ENCODE assay signal across 20 cellular contexts in the genomic region with DNA sequence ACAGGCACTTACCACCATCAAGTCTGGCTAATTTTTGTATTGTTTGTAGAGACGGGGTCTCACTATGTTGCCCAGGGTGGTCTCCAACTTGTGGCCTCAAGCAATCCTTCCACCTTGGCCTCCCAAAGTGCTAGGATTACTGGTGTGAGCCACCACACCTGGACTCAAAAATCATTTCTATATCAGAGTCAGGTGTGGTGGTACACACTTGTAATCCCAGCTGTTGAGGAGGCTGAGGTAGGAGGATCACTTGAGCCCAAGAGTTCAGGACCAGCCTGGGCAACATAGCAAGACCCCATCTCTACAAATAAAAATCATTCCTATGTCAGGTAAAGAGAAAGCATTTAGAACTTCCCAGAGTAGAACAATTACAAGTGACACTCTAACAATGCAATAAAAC. TPM values are rescaled to one million over a fixed set of nuclear protein-coding genes. Genes with fewer than 3 reads are reported as not detected.
DNase-seq lines count a peak whose midpoint lies in the region; ATAC-seq and TF ChIP-seq lines count a peak whose summit lies in the region.
"Had no signal": no experiment of that assay in that cellular context is flagged by ENCODE, and none has a peak within 500 bp of the region (broad histone marks: within the 10 kb centered on the region; RNA-seq: fewer than 3 reads in every experiment).

No MANE protein-coding gene starts in this region.

- no peaks in the 10 kb centered on the region for H3K9me3 Mint-ChIP-seq in activated CD4-positive, alpha-beta T cell treated with anti-CD3 and anti-CD28 coated beads for 36 hours (ENCODE audit: low read depth)
- no peaks in the 10 kb centered on the region for H3K9me3 Mint-ChIP-seq in central memory CD8-positive, alpha-beta T cell
- H3K9me3 Mint-ChIP-seq in stimulated activated memory B cell treated with anti-CD40 and anti-IgM and Interleukin-4, amounts not matched to agents 10 μg/mL and 1 μg/mL and 100 μg/mL, for 72 hours, result no peaks in the 10 kb centered on the region
- H3K9me3 Mint-ChIP-seq: H9, nephron progenitor cell had no signal

- no peak overlapping the region for H2AFZ ChIP-seq in PC-9

- no peak overlapping the region for H3K4me3 ChIP-seq in PC-9
- H3K4me3 ChIP-seq: gastroesophageal sphincter, lower lobe of right lung, MG63 had no signal

- no peaks in the 10 kb centered on the region for H3K36me3 ChIP-seq in PC-9 (ENCODE audit: low read depth)

- H3K4me3 Mint-ChIP-seq in activated CD4-positive, alpha-beta T cell treated with anti-CD3 and anti-CD28 coated beads for 36 hours, result no peak overlapping the region
- H3K4me3 Mint-ChIP-seq in central memory CD8-positive, alpha-beta T cell, result peak overlapping the region; percentile 85
- H3K4me3 Mint-ChIP-seq in stimulated activated memory B cell treated with anti-CD40 and anti-IgM and Interleukin-4, amounts not matched to agents 10 μg/mL and 1 μg/mL and 100 μg/mL, for 72 hours, result no peak overlapping the region
- H3K4me3 Mint-ChIP-seq: H9, nephron progenitor cell had no signal

- H3K36me3 Mint-ChIP-seq in activated CD4-positive, alpha-beta T cell treated with anti-CD3 and anti-CD28 coated beads for 36 hours (ENCODE audit: low read depth), result peaks cover 28% of the 10 kb centered on the region
- H3K36me3 Mint-ChIP-seq in central memory CD8-positive, alpha-beta T cell (ENCODE audit: insufficient read depth), result peaks cover 33% of the 10 kb centered on the region
- H3K36me3 Mint-ChIP-seq in stimulated activated memory B cell treated with anti-CD40 and anti-IgM and Interleukin-4, amounts not matched to agents 10 μg/mL and 1 μg/mL and 100 μg/mL, for 72 hours, result peaks cover 44% of the 10 kb centered on the region

- H3K4me1 ChIP-seq in PC-9 (replicated peaks; ENCODE audit: insufficient read depth), result peaks cover 15% of the 10 kb centered on the region; the same call in 1 of the 2 replicates

- intact Hi-C loops in activated CD4-positive, alpha-beta T cell treated with anti-CD3 and anti-CD28 coated beads for 36 hours (cut with DNase I, micrococcal nuclease), result loop anchor here (2.0 kb wide), 2 partner anchors 43 to 49 kb away; a partner anchor contains a TSS
- intact Hi-C loops in PC-9 (cut with micrococcal nuclease; ENCODE audit: unreplicated experiment), result no loop called here

- peaks cover 30% of the 10 kb centered on the region for H3F3A ChIP-seq in PC-9 (ENCODE audit: insufficient read depth, low read depth)

- no peak for DNase-seq in activated CD4-positive, alpha-beta T cell treated with anti-CD3 and anti-CD28 coated beads for 36 hours
- DNase-seq in activated CD4-positive, alpha-beta T cell treated with anti-CD3 and anti-CD28 coated beads for 4 hours, result no peak
- DNase-seq in PC-9 (no peak), SW 1271 (lab: John Stamatoyannopoulos, UW) (no peak)
- no peak for DNase-seq in central memory CD8-positive, alpha-beta T cell (ENCODE audit: low spot score in 2 of 2)
- DNase-seq: anterior cingulate cortex, H9, lower lobe of right lung, MG63, NCI-H2081, NCI-H524, nephron progenitor cell, OCI-M1, retina, WERI-Rb-1 had no signal

- no peak overlapping the region for H3K4me2 ChIP-seq in PC-9

- peaks cover 10% of the 10 kb centered on the region for H3K79me2 ChIP-seq in PC-9 (ENCODE audit: low read depth)

- H3K9me3 ChIP-seq in PC-9 (ENCODE audit: insufficient read depth, low read depth), result no peaks in the 10 kb centered on the region
- H3K9me3 ChIP-seq: gastroesophageal sphincter, lower lobe of right lung, MG63 had no signal

- BruUV-seq in PC-9 (replicated peaks; lab: Mats Ljungman, UMichigan), result no TSS peak

- POLR2A ChIA-PET in activated CD4-positive, alpha-beta T cell treated with anti-CD3 and anti-CD28 coated beads for 36 hours (lab: Charles Lee), result no interaction called here
- POLR2A ChIA-PET in PC-9 (lab: Charles Lee; ENCODE audit: unreplicated experiment), result no interaction called here

- H4K20me1 ChIP-seq in PC-9 (ENCODE audit: insufficient read depth), result peaks cover 13% of the 10 kb centered on the region

- H3K27ac ChIP-seq in PC-9, result peak overlapping the region; percentile 8; the same call in 1 of the 2 replicates
- H3K27ac ChIP-seq: lower lobe of right lung, WERI-Rb-1 had no signal

- CTCF ChIA-PET in activated CD4-positive, alpha-beta T cell treated with anti-CD3 and anti-CD28 coated beads for 36 hours (lab: Charles Lee), result interaction anchor here (0.7 kb wide), 1 partner anchor 737 kb away, joined by 4 read pairs; no protein-coding TSS in a partner anchor
- CTCF ChIA-PET in PC-9 (lab: Charles Lee), result no interaction called here

- no peak for ATAC-seq in activated CD4-positive, alpha-beta T cell treated with anti-CD3 and anti-CD28 coated beads for 36 hours
- no peak for ATAC-seq in central memory CD8-positive, alpha-beta T cell (replicated peaks; ENCODE audit: extremely low read depth, poor library complexity, severe bottlenecking)
- no peak for ATAC-seq in stimulated activated memory B cell treated with anti-CD40 and anti-IgM and Interleukin-4, amounts not matched to agents 10 μg/mL and 1 μg/mL and 100 μg/mL, for 72 hours
- ATAC-seq in GM18519 (IDR thresholded peaks at IDR 0.05; ENCODE audit: low FRiP score, unreplicated experiment) (no peak), GM19397 (IDR thresholded peaks at IDR 0.05; ENCODE audit: unreplicated experiment) (no peak)
- ATAC-seq: gastroesophageal sphincter, lower lobe of right lung, SK-N-SH treated with all-trans-retinoic acid at 6 μM for 48 hours had no signal

- H3K27ac Mint-ChIP-seq in activated CD4-positive, alpha-beta T cell treated with anti-CD3 and anti-CD28 coated beads for 36 hours, result peak overlapping the region; percentile 94
- peak overlapping the region; percentile 98 for H3K27ac Mint-ChIP-seq in central memory CD8-positive, alpha-beta T cell (ENCODE audit: low read depth)
- H3K27ac Mint-ChIP-seq in stimulated activated memory B cell treated with anti-CD40 and anti-IgM and Interleukin-4, amounts not matched to agents 10 μg/mL and 1 μg/mL and 100 μg/mL, for 72 hours, result peak overlapping the region; percentile 98

- no peak for TF ChIP-seq CTCF in PC-9 (conservative IDR thresholded peaks at IDR 0.05)

- no peaks in the 10 kb centered on the region for H3K9me2 ChIP-seq in PC-9 (ENCODE audit: insufficient read depth)

- H3K4me1 Mint-ChIP-seq in activated CD4-positive, alpha-beta T cell treated with anti-CD3 and anti-CD28 coated beads for 36 hours, result peaks cover 42% of the 10 kb centered on the region
- peaks cover 71% of the 10 kb centered on the region for H3K4me1 Mint-ChIP-seq in central memory CD8-positive, alpha-beta T cell
- peaks cover 60% of the 10 kb centered on the region for H3K4me1 Mint-ChIP-seq in stimulated activated memory B cell treated with anti-CD40 and anti-IgM and Interleukin-4, amounts not matched to agents 10 μg/mL and 1 μg/mL and 100 μg/mL, for 72 hours

- H3K27me3 ChIP-seq in PC-9 (ENCODE audit: insufficient read depth, low read depth), result no peaks in the 10 kb centered on the region
- H3K27me3 ChIP-seq: gastroesophageal sphincter, MG63 had no signal

- H3K27me3 Mint-ChIP-seq in activated CD4-positive, alpha-beta T cell treated with anti-CD3 and anti-CD28 coated beads for 36 hours, result no peaks in the 10 kb centered on the region
- H3K27me3 Mint-ChIP-seq in central memory CD8-positive, alpha-beta T cell, result no peaks in the 10 kb centered on the region
- H3K27me3 Mint-ChIP-seq in stimulated activated memory B cell treated with anti-CD40 and anti-IgM and Interleukin-4, amounts not matched to agents 10 μg/mL and 1 μg/mL and 100 μg/mL, for 72 hours, result no peaks in the 10 kb centered on the region

RNA-seq across cellular contexts. Expression of a gene that starts 48.4 kb away (rescaled TPM):
- total RNA-seq in activated CD4-positive, alpha-beta T cell treated with anti-CD3 and anti-CD28 coated beads for 36 hours, result 10 to 100 TPM; 90.3 to 98.5 TPM
- 81.2 and 103 TPM in 2 replicates for total RNA-seq in PC-9 (2021)

RNA-seq across cellular contexts. Expression of a gene that starts 48.8 kb away (rescaled TPM):
- 10 to 100 TPM; 32.6 to 41.7 TPM for total RNA-seq in activated CD4-positive, alpha-beta T cell treated with anti-CD3 and anti-CD28 coated beads for 36 hours
- total RNA-seq in PC-9 (2021), result 26.5 and 30.8 TPM in 2 replicates
